Comparison of ENCODE assay signal across 23 cellular contexts in the genomic region with DNA sequence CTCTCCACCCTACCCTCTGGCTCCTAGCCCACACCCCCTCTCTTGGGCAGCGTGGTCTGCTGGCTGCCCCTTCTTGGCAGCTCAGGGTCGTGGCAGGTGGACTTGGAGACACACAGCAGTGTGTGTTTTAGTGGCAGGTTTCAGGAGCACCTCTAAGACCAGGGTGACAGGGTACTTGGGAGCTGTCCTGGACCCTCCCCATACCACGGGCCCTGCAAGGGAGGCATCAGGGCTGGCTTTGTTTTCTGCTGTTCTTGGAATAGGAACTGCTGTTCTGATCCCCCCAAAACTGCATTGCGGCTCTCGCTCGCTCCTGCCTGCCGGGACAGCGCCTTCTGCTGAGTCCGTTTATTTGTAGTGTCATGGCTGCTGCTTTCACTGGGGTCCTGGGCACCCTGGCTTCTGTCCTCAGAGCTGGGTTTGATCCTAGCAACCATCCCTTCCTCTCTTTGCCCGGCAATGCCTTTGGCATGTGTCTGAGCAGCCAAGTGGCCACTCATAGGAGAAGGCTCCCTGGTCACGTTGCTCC. TPM values are rescaled to one million over a fixed set of nuclear protein-coding genes. Genes with fewer than 3 reads are reported as not detected.
DNase-seq lines count a peak whose midpoint lies in the region; ATAC-seq lines count a peak whose summit lies in the region.
"Had no signal": no experiment of that assay in that cellular context is flagged by ENCODE, and none has a peak within 500 bp of the region (broad histone marks: within the 10 kb centered on the region; RNA-seq: fewer than 3 reads in every experiment).

No MANE protein-coding gene starts in this region.

- H3K4ac ChIP-seq in mesenchymal stem cell (ENCODE audit: low read depth in 1 of 2, low read length in 2 of 2) = no peak overlapping the region

- peaks cover 19% of the 10 kb centered on the region for H3K4me1 ChIP-seq in mesenchymal stem cell (ENCODE audit: control insufficient read depth, insufficient read depth, low read depth, low read length)
- H3K4me1 ChIP-seq: HAP-1 had no signal

- intact Hi-C loops in Right ventricle myocardium inferior (cut with DNase I) = no loop called here
- intact Hi-C loops in left ventricle myocardium superior (cut with micrococcal nuclease) = no loop called here

- no peaks in the 10 kb centered on the region for H3K36me3 ChIP-seq in H7 (replicated peaks; ENCODE audit: control insufficient read depth, insufficient read depth, low read length)
- H3K36me3 ChIP-seq in mesenchymal stem cell (ENCODE audit: control insufficient read depth in 1 of 2, insufficient read depth in 2 of 2, low read depth in 1 of 2, low read length in 2 of 2) = peaks cover 0 to 4% of the 10 kb centered on the region in 2 experiments
- H3K36me3 ChIP-seq: BE2C, HAP-1 had no signal

- H2AFZ ChIP-seq in mesenchymal stem cell (ENCODE audit: low read depth, low read length) = no peak overlapping the region
- H2AFZ ChIP-seq: GM23338 had no signal

- no peak overlapping the region for H2AK5ac ChIP-seq in mesenchymal stem cell (ENCODE audit: low read length, severe bottlenecking)

- WGBS in mesenchymal stem cell = 86% methylated on average over 10 of the region's 11 CpGs

- H3K14ac ChIP-seq in mesenchymal stem cell (ENCODE audit: low read length in 2 of 2) = no peak overlapping the region

- H2BK15ac ChIP-seq in mesenchymal stem cell (ENCODE audit: low read depth, poor library complexity, severe bottlenecking) = no peak overlapping the region

- no peak overlapping the region for H2BK12ac ChIP-seq in mesenchymal stem cell (ENCODE audit: low read length in 2 of 2)

- no peak overlapping the region for H3K27ac ChIP-seq in mesenchymal stem cell (ENCODE audit: low read length, poor library complexity, severe bottlenecking)
- H3K27ac ChIP-seq: A549; BLaER1 treated with 17β-estradiol and CSF1 and Interleukin-3, amounts not matched to agents 10 nM and 100 nM had no signal

- H4K91ac ChIP-seq in mesenchymal stem cell (ENCODE audit: low read length) = no peak overlapping the region

- DNase-seq in Right ventricle myocardium inferior (ENCODE audit: missing footprints) (peak; percentile 37), left ventricle myocardium superior (no peak), H7 (peak; percentile 58), mesenchymal stem cell (no peak)
- DNase-seq: 8988T; ACHN; AML-193; BE2C; CD4-positive, alpha-beta T cell; CD8-positive, alpha-beta memory T cell; DMS 273 treated with DMSO at 0.1 percent for 48 hours; DMS79; EL; GDM1; HFFc6 had no signal

- H3K4me2 ChIP-seq in mesenchymal stem cell (ENCODE audit: low read length, poor library complexity, severe bottlenecking) = no peak overlapping the region
- H3K4me2 ChIP-seq: A549; BLaER1 treated with 17β-estradiol and CSF1 and Interleukin-3, amounts not matched to agents 10 nM and 100 nM; GM23338 had no signal

- H4K8ac ChIP-seq in mesenchymal stem cell (ENCODE audit: low read length) = peak overlapping the region; percentile 21

- H3K27me3 ChIP-seq in H7 (ENCODE audit: control insufficient read depth, insufficient read depth, low read length) (peaks cover 53% of the 10 kb centered on the region), mesenchymal stem cell (ENCODE audit: control insufficient read depth in 1 of 2, insufficient read depth in 1 of 2, low read length in 2 of 2) (peaks cover 1 to 17% of the 10 kb centered on the region in 2 experiments)

- H3K4me3 ChIP-seq in H7 (ENCODE audit: insufficient read depth, low read depth, low read length) = no peak overlapping the region
- no peak overlapping the region for H3K4me3 ChIP-seq in mesenchymal stem cell (ENCODE audit: insufficient read depth in 1 of 2, low read depth in 1 of 2, low read length in 2 of 2)
- H3K4me3 ChIP-seq: A549; BLaER1 treated with 17β-estradiol and CSF1 and Interleukin-3, amounts not matched to agents 10 nM and 100 nM; GM12878; GM23338; HAP-1 had no signal

- H2BK5ac ChIP-seq in mesenchymal stem cell (ENCODE audit: low read depth, low read length, poor library complexity, severe bottlenecking) = no peak overlapping the region

- H2BK120ac ChIP-seq in mesenchymal stem cell (ENCODE audit: low read depth, low read length) = no peak overlapping the region

- no peak overlapping the region for H3K23ac ChIP-seq in mesenchymal stem cell (ENCODE audit: low read length in 2 of 2)

- H3K18ac ChIP-seq in mesenchymal stem cell (ENCODE audit: low read depth in 1 of 2, low read length in 2 of 2) = no peak overlapping the region

- no peaks in the 10 kb centered on the region for H3K9me3 ChIP-seq in mesenchymal stem cell (ENCODE audit: control insufficient read depth, low read length)
- H3K9me3 ChIP-seq: A549; BE2C; BLaER1 treated with 17β-estradiol and CSF1 and Interleukin-3, amounts not matched to agents 10 nM and 100 nM; HAP-1 had no signal

- no peak for ATAC-seq in Right ventricle myocardium inferior
- no peak for ATAC-seq in left ventricle myocardium superior
- ATAC-seq in HG02840 (IDR thresholded peaks at IDR 0.05; ENCODE audit: low FRiP score, unreplicated experiment) = no peak
- ATAC-seq in GM21529 (IDR thresholded peaks at IDR 0.05; ENCODE audit: unreplicated experiment) = no peak
- ATAC-seq: A549, GM12878, GM23338 had no signal

- no peak overlapping the region for H3K9ac ChIP-seq in mesenchymal stem cell (ENCODE audit: low read length)

- H3K79me1 ChIP-seq in mesenchymal stem cell (replicated peaks; ENCODE audit: low read length, poor library complexity, severe bottlenecking) = no peaks in the 10 kb centered on the region

RNA-seq across cellular contexts. Expression of a gene that starts 12.2 kb away (rescaled TPM):
- total RNA-seq in Right ventricle myocardium inferior (not detected), left ventricle myocardium superior (not detected)
- total RNA-seq in H7 (2014; rRNA removed; shearing (Covaris generic)) = not detected in 2 replicates
- not detected for polyA plus RNA-seq in mesenchymal stem cell (2013, experiment 1 of 2)
- not detected for polyA plus RNA-seq in mesenchymal stem cell (2013, experiment 2 of 2)
- total RNA-seq: CD4-positive, alpha-beta T cell; CD8-positive, alpha-beta memory T cell; GM12878 had no signal
- polyA plus RNA-seq: A549; CD14-positive monocyte; CD8-positive, alpha-beta memory T cell had no signal

RNA-seq across cellular contexts. Expression of a gene that starts 52.9 kb away (rescaled TPM):
- total RNA-seq in Right ventricle myocardium inferior (37.0 TPM), left ventricle myocardium superior (37.3 TPM)
- total RNA-seq in H7 (2014; rRNA removed; shearing (Covaris generic)) = 92.6 and 95.8 TPM in 2 replicates
- polyA plus RNA-seq in mesenchymal stem cell (2013, experiment 1 of 2) = 16.0 TPM
- 15.0 TPM for polyA plus RNA-seq in mesenchymal stem cell (2013, experiment 2 of 2)

Comparison
In these comparisons a context has a peak if more than half of its experiments do, and no peak if none do; other contexts are left out.
1. DNase-seq: peak in Right ventricle myocardium inferior (single experiment) and H7 (single experiment); none in left ventricle myocardium superior (single experiment) and mesenchymal stem cell (single experiment).